In genomic region chr4:105146286-105147219, GRCh38 we compare ENCODE assay signal across 9 cellular contexts. TPM values are rescaled to one million over a fixed set of nuclear protein-coding genes. Genes with fewer than 3 reads are reported as not detected.
DNase-seq lines count a peak whose midpoint lies in the region; ATAC-seq, FAIRE-seq and TF ChIP-seq lines count a peak whose summit lies in the region.
"Had no signal": no experiment of that assay in that cellular context is flagged by ENCODE, and none has a peak within 500 bp of the region (broad histone marks: within the 10 kb centered on the region; RNA-seq: fewer than 3 reads in every experiment).

TET2 (plus strand) TSS chr4:105146876; CDS start chr4:105233943, 87,067 bp downstream.

- H3K79me2 ChIP-seq in HepG2 (ENCODE audit: insufficient read depth, low read length), result peaks cover 32% of the 10 kb centered on the region

- H3K9me3 Mint-ChIP-seq in dendritic cell treated with granulocyte-macrophage colony-stimulating factor and Interleukin-4, amounts not matched to agents 40 ng/mL and 50 ng/mL, for 4 days, result no peaks in the 10 kb centered on the region

- H3K4me1 Mint-ChIP-seq in dendritic cell treated with granulocyte-macrophage colony-stimulating factor and Interleukin-4, amounts not matched to agents 40 ng/mL and 50 ng/mL, for 4 days (ENCODE audit: low read depth), result peaks cover 54% of the 10 kb centered on the region

- 3% methylated on average over 30 of the region's 79 CpGs for WGBS in HepG2 (ENCODE audit: low lambda C conversion rate)

- H3K27me3 ChIP-seq in BLaER1, result peaks cover 22% of the 10 kb centered on the region
- H3K27me3 ChIP-seq in HepG2 (ENCODE audit: control insufficient read depth in 1 of 2, insufficient read depth in 2 of 2, low read length in 2 of 2), result no peaks in the 10 kb centered on the region; a peak in 2 of 5 replicates

- H2AFZ ChIP-seq in HepG2 (ENCODE audit: low read length), result peak within 1 kb of the TSS; percentile 93

- TF ChIP-seq EP300 in HepG2 (IDR thresholded peaks at IDR 0.05; ENCODE audit: low read depth in 2 of 2, low read length in 2 of 2) (no peak), HepG2 (CRISPR knock-in tag; IDR thresholded peaks at IDR 0.05; ENCODE audit: borderline replicate concordance) (no peak)

- POLR2A ChIA-PET in HepG2 (lab: Yijun Ruan, JAX), result interaction anchor here (1.6 to 2.4 kb wide), 2 partner anchors 15 to 327 kb away, joined by 8 to 14 read pairs; partner anchors contain the start of gene PPA2

- H3K27ac Mint-ChIP-seq in dendritic cell treated with granulocyte-macrophage colony-stimulating factor and Interleukin-4, amounts not matched to agents 40 ng/mL and 50 ng/mL, for 4 days, result peak within 1 kb of the TSS; percentile 100

- H4K20me1 ChIP-seq in BLaER1 (peaks cover 16% of the 10 kb centered on the region; the same call in 1 of the 2 replicates), HepG2 (ENCODE audit: insufficient read depth, low read length) (peaks cover 4% of the 10 kb centered on the region; the same call in 1 of the 2 replicates)

- peak; percentile 13; the same call in 1 of the 2 replicates for TF ChIP-seq CTCF in HepG2 (CRISPR knock-in tag; IDR thresholded peaks at IDR 0.05)

- no TSS peak for BruUV-seq in HepG2 (replicated peaks; lab: Mats Ljungman, UMichigan)

- peak; percentile 36 to 72 for TF ChIP-seq POLR2A in HepG2 (IDR thresholded peaks at IDR 0.05; ENCODE audit: insufficient read depth in 1 of 2, low read depth in 2 of 2, low read length in 2 of 2)

- H3K4me3 Mint-ChIP-seq in dendritic cell treated with granulocyte-macrophage colony-stimulating factor and Interleukin-4, amounts not matched to agents 40 ng/mL and 50 ng/mL, for 4 days, result peak within 1 kb of the TSS; percentile 89

- H3K36me3 ChIP-seq in BLaER1 (no peaks in the 10 kb centered on the region), HepG2 (replicated peaks in 1 of 2; ENCODE audit: control insufficient read depth in 1 of 2, insufficient read depth in 2 of 2, low read length in 2 of 2) (no peaks in the 10 kb centered on the region)

- in situ Hi-C loops in HepG2 (cut with HindIII; ENCODE audit: extremely low pct_ligation_motif_present, low pct_unique_long_range_greater_than_20kb), result no loop called here

- CTCF ChIA-PET in HepG2 (lab: Yijun Ruan, JAX; ENCODE audit: low intra/inter-chr PET ratio, low total read pairs), result interaction anchor here (0.7 to 1.9 kb wide), 2 partner anchors 51 to 327 kb away, joined by 3 to 4 read pairs; partner anchors contain the start of gene PPA2

- ATAC-seq in GM19351 (IDR thresholded peaks at IDR 0.05; ENCODE audit: unreplicated experiment) (peak; percentile 79), HG03469 (IDR thresholded peaks at IDR 0.05; ENCODE audit: unreplicated experiment) (peak; percentile 80), HepG2 (peak; percentile 94)

- peaks cover 43% of the 10 kb centered on the region for H3K36me3 Mint-ChIP-seq in dendritic cell treated with granulocyte-macrophage colony-stimulating factor and Interleukin-4, amounts not matched to agents 40 ng/mL and 50 ng/mL, for 4 days (ENCODE audit: low read depth)

- no peak for FAIRE-seq in HepG2 (lab: Jason Lieb, UNC)
- FAIRE-seq: TTC549 had no signal

- H3K4me3 ChIP-seq in BLaER1, result peak within 1 kb of the TSS; percentile 83
- peak within 1 kb of the TSS; percentile 75 to 89 (median 82) for H3K4me3 ChIP-seq in HepG2 (replicated peaks in 1 of 3; ENCODE audit: insufficient read depth in 1 of 3, low read depth in 2 of 3, low read length in 3 of 3)

- intact Hi-C loops in dendritic cell treated with granulocyte-macrophage colony-stimulating factor and Interleukin-4, amounts not matched to agents 40 ng/mL and 50 ng/mL, for 4 days (cut with micrococcal nuclease), result loop anchor here (1.0 to 5.0 kb wide), 3 partner anchors 46 to 324 kb away; no protein-coding TSS in a partner anchor
- intact Hi-C loops in HepG2 (cut with micrococcal nuclease; ENCODE audit: unreplicated experiment), result loop anchor here (1.0 to 5.0 kb wide), 5 partner anchors 46 to 562 kb away; partner anchors contain the start of genes GSTCD and INTS12

- H3K4me2 ChIP-seq in BLaER1 (peak within 1 kb of the TSS; percentile 96), HepG2 (ENCODE audit: low read depth, low read length) (peak within 1 kb of the TSS; percentile 94)

- peak within 1 kb of the TSS; percentile 93 for H3K9ac ChIP-seq in BLaER1
- H3K9ac ChIP-seq in HepG2 (ENCODE audit: insufficient read depth, low read depth, low read length), result peak within 1 kb of the TSS; percentile 90

- peak within 1 kb of the TSS; percentile 91 for H3K27ac ChIP-seq in BLaER1
- peak within 1 kb of the TSS; percentile 64 for H3K27ac ChIP-seq in HepG2 (ENCODE audit: extremely low read length, insufficient read depth, low read length)

- H3K9me3 ChIP-seq in BLaER1, result no peaks in the 10 kb centered on the region; the same call in 1 of the 2 replicates
- no peaks in the 10 kb centered on the region for H3K9me3 ChIP-seq in HepG2 (ENCODE audit: low read length)

- DNase-seq in NCI-H69 (lab: John Stamatoyannopoulos, UW), result peak; percentile 76
- peak; percentile 73 to 76 for DNase-seq in activated CD4-positive, alpha-beta T cell treated with anti-CD3 and anti-CD28 coated beads, Interleukin-2, amount 50 U/mL, for 4 hours
- DNase-seq in HepG2 (ENCODE audit: low spot score), result peak; percentile 61
- DNase-seq in stimulated activated CD4-positive, alpha-beta T cell treated with anti-CD3 and anti-CD28 coated beads, Interleukin-2, amount 100 ng/mL, for 4 hours (ENCODE audit: low read depth), result peak; percentile 76

- peak; percentile 60 for TF ChIP-seq RAD21 in HepG2 (CRISPR knock-in tag; IDR thresholded peaks at IDR 0.05)

- no peaks in the 10 kb centered on the region for H3K27me3 Mint-ChIP-seq in dendritic cell treated with granulocyte-macrophage colony-stimulating factor and Interleukin-4, amounts not matched to agents 40 ng/mL and 50 ng/mL, for 4 days

- peaks cover 29% of the 10 kb centered on the region for H3K4me1 ChIP-seq in BLaER1
- H3K4me1 ChIP-seq in HepG2 (ENCODE audit: insufficient read depth, low read length), result peaks cover 44% of the 10 kb centered on the region

TF ChIP-seq in HepG2, 621 proteins besides CTCF, POLR2A, EP300 and RAD21 (continues in another document):
- TF ChIP-seq FOSL2 (CRISPR knock-in tag; IDR thresholded peaks at IDR 0.05) (0 out of 2 replicates have a peak, but pooled peaks have one; percentile 6), DR1 (CRISPR knock-in tag; IDR thresholded peaks at IDR 0.05) (peak; percentile 20; the same call in 1 of the 2 replicates), ZFP1 (CRISPR knock-in tag; IDR thresholded peaks at IDR 0.05) (no peak), RFX1 (IDR thresholded peaks at IDR 0.05) (no peak), ZNF446 (CRISPR knock-in tag; IDR thresholded peaks at IDR 0.05) (0 out of 2 replicates have a peak, but pooled peaks have one; percentile 62), MYC (CRISPR knock-in tag; IDR thresholded peaks at IDR 0.05; ENCODE audit: borderline replicate concordance) (peak; percentile 54; the same call in 1 of the 2 replicates), ZMYM4 (CRISPR knock-in tag; IDR thresholded peaks at IDR 0.05) (no peak), RBFOX2 (IDR thresholded peaks at IDR 0.05; ENCODE audit: low read depth, low read length) (peak; percentile 75), ZNF879 (CRISPR knock-in tag; IDR thresholded peaks at IDR 0.05) (no peak), ZNF33B (CRISPR knock-in tag; IDR thresholded peaks at IDR 0.05) (peak; percentile 14; the same call in 1 of the 2 replicates), ZNF776 (CRISPR knock-in tag; IDR thresholded peaks at IDR 0.05) (peak; percentile 41; the same call in 1 of the 2 replicates), RFX5 (IDR thresholded peaks at IDR 0.05; ENCODE audit: low read depth, low read length) (no peak), HNRNPK (IDR thresholded peaks at IDR 0.05; ENCODE audit: low read depth, low read length, poor library complexity, severe bottlenecking) (peak; percentile 47), KMT2B (CRISPR knock-in tag; IDR thresholded peaks at IDR 0.05) (peak; percentile 31; the same call in 1 of the 2 replicates)

RNA-seq across cellular contexts. Expression of gene TET2, which starts in this region (rescaled TPM):
- total RNA-seq in HepG2 (2016; rRNA removed; fragmentation: Illumina TruSeq; extraction: Trizol), result 4.6 and 4.8 TPM in 2 replicates
- 1.1 and 1.3 TPM in 2 replicates for total RNA-seq in HepG2 (2016; cell fraction: cytosol; rRNA removed; fragmentation: Illumina TruSeq; extraction: Trizol; ENCODE audit: low read depth)
- 4.3 and 6.2 TPM in 2 replicates for total RNA-seq in HepG2 (2016; cell fraction: insoluble cytoplasmic fraction; rRNA removed; fragmentation: Illumina TruSeq; extraction: Trizol)
- total RNA-seq in HepG2 (2016; cell fraction: membrane; rRNA removed; fragmentation: Illumina TruSeq; extraction: Trizol), result 3.6 and 3.7 TPM in 2 replicates
- total RNA-seq in HepG2 (2016; cell fraction: nucleus; rRNA removed; fragmentation: Illumina TruSeq; extraction: Trizol), result 14.2 and 15.6 TPM in 2 replicates
- polyA plus RNA-seq in HepG2 (2011; rRNA removed), result 4.2 and 4.7 TPM in 2 replicates
- polyA plus RNA-seq in HepG2 (2011; cell fraction: cytosol; rRNA removed), result 1.6 and 2.4 TPM in 2 replicates
- 7.1 and 8.3 TPM in 2 replicates for polyA plus RNA-seq in HepG2 (2011; cell fraction: nucleus; rRNA removed)
- 3.1 and 3.5 TPM in 2 replicates for polyA plus RNA-seq in HepG2 (2012)
- 0.09 TPM in 2 replicates for polyA plus RNA-seq in HepG2 (2016; cell fraction: cytosol; fragmentation: Illumina TruSeq; extraction: Trizol; ENCODE audit: low read depth)
- polyA plus RNA-seq in HepG2 (2016; cell fraction: insoluble cytoplasmic fraction; fragmentation: Illumina TruSeq; extraction: Trizol; ENCODE audit: low read depth), result 2.2 and 2.3 TPM in 2 replicates
- polyA plus RNA-seq in HepG2 (2016; cell fraction: membrane; fragmentation: Illumina TruSeq; extraction: Trizol; ENCODE audit: low read depth), result 0.34 and 0.38 TPM in 2 replicates
- polyA plus RNA-seq in HepG2 (2016; cell fraction: nucleus; fragmentation: Illumina TruSeq; extraction: Trizol; ENCODE audit: insufficient read depth, low read depth), result 5.4 TPM in 2 replicates
- polyA minus RNA-seq in HepG2 (2011; rRNA and poly(A)+ RNA removed; ENCODE audit: low replicate concordance), result 8.5 and 15.5 TPM in 2 replicates
- polyA minus RNA-seq in HepG2 (2011; cell fraction: cytosol; rRNA and poly(A)+ RNA removed), result 6.2 and 6.8 TPM in 2 replicates
- polyA minus RNA-seq in HepG2 (2011; cell fraction: nucleus; rRNA and poly(A)+ RNA removed), result 83.3 and 90.6 TPM in 2 replicates

Comparison
In these comparisons a context has a peak if more than half of its experiments do, and no peak if none do; other contexts are left out.
1. Peak in every context shown above with its lines: DNase-seq, ATAC-seq, H3K4me3 ChIP-seq and H3K27ac ChIP-seq.